In genomic region chr2:75453696-75454095, GRCh38 we compare ENCODE assay signal across 26 cellular contexts.
"Had no signal": no experiment of that assay in that cellular context is flagged by ENCODE, and none has a peak within 500 bp of the region (broad histone marks: within the 10 kb centered on the region; RNA-seq: fewer than 3 reads in every experiment).

No MANE protein-coding gene starts in this region.

- H3K36me3 ChIP-seq: Peyer's patch, SJCRH30 had no signal

- H3K9ac ChIP-seq: KMS-11 had no signal

- DNase-seq: NCI-H1048; NCI-H1105; NCI-H1417; NCI-H1436 treated with DMSO at 0.1 percent for 48 hours; NCI-H1694; NCI-H187 treated with DMSO at 0.1 percent for 48 hours; NCI-H2029 treated with DMSO at 0.1 percent for 48 hours; NCI-H2171 treated with DMSO at 0.1 percent for 48 hours; NCI-H345; NCI-H446 treated with DMSO at 0.1 percent for 48 hours; NCI-H510A treated with DMSO at 0.1 percent for 48 hours; NCI-H69; NCI-H774; NK-92 treated with Interleukin-12 subunit alpha and Interleukin-12 subunit beta, amount 100 ng/mL, for 24 hours; OCI-M1; PC-9; Peyer's patch; SHP77 treated with DMSO at 0.1 percent for 48 hours; SJCRH30 had no signal

- H3K4me3 ChIP-seq: K562, PC-9, Peyer's patch, SJCRH30 had no signal

- H3K27ac ChIP-seq: HL-60, KMS-11, PC-9, Peyer's patch, SJCRH30 had no signal

- H2AFZ ChIP-seq: PC-9 had no signal

- H3K36me3 Mint-ChIP-seq: IgD-negative memory B cell had no signal

- H3K4me1 ChIP-seq: Peyer's patch, SJCRH30 had no signal

- ATAC-seq: K562, Right ventricle myocardium inferior, SK-N-SH treated with all-trans-retinoic acid at 6 μM for 48 hours had no signal

- H3K9me3 ChIP-seq: Peyer's patch, SJCRH30 had no signal

- FAIRE-seq: HTR-8/SVneo, K562 had no signal

- H3K4me2 ChIP-seq: KMS-11, PC-9 had no signal

- H3K27me3 ChIP-seq: Peyer's patch had no signal
